ENCODE assay signal across 9 cellular contexts in genomic region chr1:31707711-31708110, GRCh38. TPM values are rescaled to one million over a fixed set of nuclear protein-coding genes. Genes with fewer than 3 reads are reported as not detected.
A peak's percentile ranks its signal among the peaks of the same experiment; 100 is the strongest.
DNase-seq lines count a peak whose midpoint lies in the region; ATAC-seq and TF ChIP-seq lines count a peak whose summit lies in the region.
"Had no signal": no experiment of that assay in that cellular context is flagged by ENCODE, and none has a peak within 500 bp of the region (broad histone marks: within the 10 kb centered on the region; RNA-seq: fewer than 3 reads in every experiment).

No MANE protein-coding gene starts in this region.

- peaks cover 18% of the 10 kb centered on the region for H3K4me1 Mint-ChIP-seq in activated T-helper 17 cell treated with anti-CD3 and anti-CD28 coated beads, Interleukin-2, amount 50 U/mL, for 72 hours

- no peak overlapping the region for H3K4me3 Mint-ChIP-seq in activated T-helper 17 cell treated with anti-CD3 and anti-CD28 coated beads, Interleukin-2, amount 50 U/mL, for 72 hours

- H3K27me3 Mint-ChIP-seq in activated T-helper 17 cell treated with anti-CD3 and anti-CD28 coated beads, Interleukin-2, amount 50 U/mL, for 72 hours: peaks cover 14% of the 10 kb centered on the region

- no peak overlapping the region for H3K4me3 ChIP-seq in BE2C (ENCODE audit: low read depth, low read length)

- H3K27ac Mint-ChIP-seq in activated T-helper 17 cell treated with anti-CD3 and anti-CD28 coated beads, Interleukin-2, amount 50 U/mL, for 72 hours: no peak overlapping the region

- H3K4me1 ChIP-seq in BE2C: no peaks in the 10 kb centered on the region

- DNase-seq in GF-D8 (lab: John Stamatoyannopoulos, UW) (peak; percentile 1), HT-29 (ENCODE audit: low spot score) (peak; percentile 44), myocyte (ENCODE audit: low read depth) (peak; percentile 44), NCI-H1048 (lab: John Stamatoyannopoulos, UW) (no peak), BE2C (no peak)
- DNase-seq: MM.1S had no signal

- no peaks in the 10 kb centered on the region for H3K36me3 ChIP-seq in BE2C

- no peak for TF ChIP-seq CTCF in BE2C (IDR thresholded peaks at IDR 0.05; ENCODE audit: low read depth, low read length)

- no peaks in the 10 kb centered on the region for H3K9me3 Mint-ChIP-seq in activated T-helper 17 cell treated with anti-CD3 and anti-CD28 coated beads, Interleukin-2, amount 50 U/mL, for 72 hours

- ATAC-seq in activated T-helper 17 cell treated with anti-CD3 and anti-CD28 coated beads, Interleukin-2, amount 50 U/mL, for 72 hours (replicated peaks): peak; percentile 38
- ATAC-seq in HG02884 (IDR thresholded peaks at IDR 0.05; ENCODE audit: unreplicated experiment): no peak

- no peaks in the 10 kb centered on the region for H3K27me3 ChIP-seq in BE2C

- H3K9me3 ChIP-seq in BE2C: no peaks in the 10 kb centered on the region

- H3K36me3 Mint-ChIP-seq in activated T-helper 17 cell treated with anti-CD3 and anti-CD28 coated beads, Interleukin-2, amount 50 U/mL, for 72 hours (ENCODE audit: low read depth): no peaks in the 10 kb centered on the region

RNA-seq across cellular contexts. Expression of gene COL16A1, which starts 3.9 kb away (rescaled TPM):
- 31.0 and 37.5 TPM in 2 replicates for total RNA-seq in HT-29 (2014; rRNA removed; shearing (Covaris generic))
- total RNA-seq in activated T-helper 17 cell treated with anti-CD3 and anti-CD28 coated beads, Interleukin-2, amount 50 U/mL, for 72 hours: not detected
- 27.9 and 37.7 TPM in 2 replicates for total RNA-seq in myocyte
- 59.6 TPM for polyA plus RNA-seq in myocyte (2012)
- polyA plus RNA-seq in BE2C (2012; ENCODE audit: insufficient read depth, insufficient read length, low read depth): 3.4 TPM
- total RNA-seq: activated CD8-positive, alpha-beta memory T cell treated with anti-CD3 and anti-CD28 coated beads for 36 hours had no signal

RNA-seq across cellular contexts. Expression of gene ADGRB2, which starts 56.4 kb away (rescaled TPM):
- 1.2 and 2.2 TPM in 2 replicates for total RNA-seq in HT-29 (2014; rRNA removed; shearing (Covaris generic))
- 1 to 10 TPM in 1 of 2 donors, under 1 TPM in 1; 0.24 to 4.5 TPM for total RNA-seq in activated T-helper 17 cell treated with anti-CD3 and anti-CD28 coated beads, Interleukin-2, amount 50 U/mL, for 72 hours
- 15.8 and 20.2 TPM in 2 replicates for total RNA-seq in myocyte
- 49.9 TPM for polyA plus RNA-seq in myocyte (2012)
- 104 TPM for polyA plus RNA-seq in BE2C (2012; ENCODE audit: insufficient read depth, insufficient read length, low read depth)

Comparison
In these comparisons a context has a peak if more than half of its experiments do, and no peak if none do; other contexts are left out.
1. DNase-seq: peak in GF-D8 (single experiment), HT-29 (single experiment) and myocyte (single experiment); none in NCI-H1048 (single experiment) and BE2C (single experiment).
2. RNA of gene COL16A1, which starts 3.9 kb away (total RNA-seq): 31.0 to 37.5 TPM in HT-29 and 27.9 to 37.7 TPM in myocyte; not detected in activated T-helper 17 cell treated with anti-CD3 and anti-CD28 coated beads, Interleukin-2, amount 50 U/mL, for 72 hours; every median in the first group is over 10 times any median in the second.